In the genomic region with DNA sequence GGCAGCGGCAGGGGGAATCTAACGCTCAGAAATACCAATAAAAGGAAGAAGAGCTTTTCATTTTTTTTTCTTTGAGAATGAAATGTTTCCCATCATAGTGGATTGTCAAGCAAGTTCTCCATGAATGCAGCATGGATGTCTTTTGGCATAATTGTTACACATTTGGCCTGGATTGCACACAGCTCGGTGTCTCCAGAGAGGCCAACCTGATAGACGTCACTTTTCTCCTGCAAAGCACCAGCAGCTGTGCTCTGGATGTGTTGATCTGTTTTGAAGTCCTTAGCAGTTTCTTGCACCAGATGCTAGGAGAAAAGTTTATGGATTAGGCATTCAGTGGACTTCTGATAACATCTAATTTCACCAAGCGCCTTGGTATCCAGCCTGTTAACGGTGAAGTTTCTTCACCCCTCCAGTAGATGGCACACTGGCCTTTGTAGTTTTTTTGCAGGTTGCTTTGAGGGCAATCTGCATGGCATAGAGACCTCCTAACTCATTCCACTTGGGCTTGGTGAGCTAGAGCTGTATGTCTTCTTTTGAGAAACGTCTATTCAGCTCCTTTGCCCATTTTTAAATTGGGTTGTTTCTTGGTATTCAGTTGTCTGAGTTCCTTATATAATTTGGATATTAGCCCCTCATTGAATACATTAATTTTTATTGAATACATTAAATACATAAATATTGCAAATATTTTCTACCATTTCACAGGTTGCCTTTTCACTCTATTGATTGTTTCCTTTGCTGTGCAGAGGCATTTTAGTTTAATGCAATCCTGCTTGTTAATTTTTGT, we compare ENCODE assay signal across 8 cellular contexts. TPM values are rescaled to one million over a fixed set of nuclear protein-coding genes. Genes with fewer than 3 reads are reported as not detected.
DNase-seq lines count a peak whose midpoint lies in the region; ATAC-seq, FAIRE-seq and TF ChIP-seq lines count a peak whose summit lies in the region.

No MANE protein-coding gene starts in this region.

- no peak overlapping the region for H3K4me3 Mint-ChIP-seq in Caco-2 (ENCODE audit: unreplicated experiment)
- no peak overlapping the region for H3K4me3 Mint-ChIP-seq in CD4-positive, alpha-beta T cell

- peaks cover 27% of the 10 kb centered on the region for H3K4me1 ChIP-seq in Caco-2

- BruUV-seq in Caco-2 (replicated peaks; lab: Mats Ljungman, UMichigan), result no TSS peak

- no peaks in the 10 kb centered on the region for H3K27me3 ChIP-seq in Caco-2 (replicated peaks; ENCODE audit: control insufficient read depth, insufficient read depth, low read length)
- H3K27me3 ChIP-seq in CD4-positive, alpha-beta T cell (ENCODE audit: control insufficient read depth, insufficient read depth, low read length), result no peaks in the 10 kb centered on the region

- CTCF ChIA-PET in Caco-2 (lab: Charles Lee), result interaction anchor here (0.6 to 1.7 kb wide), 4 partner anchors 23 to 865 kb away, joined by 3 to 7 read pairs (median 5); no protein-coding TSS in a partner anchor
- CTCF ChIA-PET in CD4-positive, alpha-beta T cell (lab: Charles Lee), result no interaction called here

- H3K4me3 ChIP-seq in Caco-2 (ENCODE audit: low read depth, low read length), result no peak overlapping the region

- H3K27ac ChIP-seq in CD4-positive, alpha-beta T cell (ENCODE audit: low read depth, low read length), result no peak overlapping the region

- DNase-seq in Caco-2 (peak; percentile 54 to 70), NCI-H187 treated with DMSO at 0.1 percent for 48 hours (lab: John Stamatoyannopoulos, UW) (peak; percentile 3), SW480 (ENCODE audit: low spot score) (peak; percentile 62), iPS-NIHi11 (ENCODE audit: low spot score) (peak; percentile 66), urothelium cell line (ENCODE audit: low spot score) (peak; percentile 51)
- DNase-seq in CD4-positive, alpha-beta T cell, result no peak

- FAIRE-seq in urothelium cell line (lab: Jason Lieb, UNC), result no peak

- H3K4me1 Mint-ChIP-seq in Caco-2 (ENCODE audit: low read depth, unreplicated experiment), result peaks cover 30% of the 10 kb centered on the region
- no peaks in the 10 kb centered on the region for H3K4me1 Mint-ChIP-seq in CD4-positive, alpha-beta T cell (ENCODE audit: low read depth)

- H3K36me3 ChIP-seq in Caco-2 (ENCODE audit: control insufficient read depth, insufficient read depth, low read length), result no peaks in the 10 kb centered on the region

- H3K9me3 ChIP-seq in Caco-2, result peaks cover 27% of the 10 kb centered on the region
- H3K9me3 ChIP-seq in CD4-positive, alpha-beta T cell (ENCODE audit: control insufficient read depth, low read length), result no peaks in the 10 kb centered on the region

- peaks cover 28% of the 10 kb centered on the region for H3K9me3 Mint-ChIP-seq in Caco-2 (ENCODE audit: unreplicated experiment)
- H3K9me3 Mint-ChIP-seq in CD4-positive, alpha-beta T cell, result no peaks in the 10 kb centered on the region

- intact Hi-C loops in Caco-2 (cut with micrococcal nuclease; ENCODE audit: unreplicated experiment), result loop anchor here (1.0 to 5.0 kb wide), 9 partner anchors 69 to 866 kb away; no protein-coding TSS in a partner anchor
- intact Hi-C loops in CD4-positive, alpha-beta T cell (cut with DNase I, micrococcal nuclease), result no loop called here

- POLR2A ChIA-PET in Caco-2 (lab: Charles Lee), result no interaction called here
- POLR2A ChIA-PET in CD4-positive, alpha-beta T cell (lab: Charles Lee), result no interaction called here

- peak; percentile 73 for ATAC-seq in GM18873 (IDR thresholded peaks at IDR 0.05; ENCODE audit: low FRiP score, unreplicated experiment)
- peak; percentile 75 for ATAC-seq in HG03064 (IDR thresholded peaks at IDR 0.05; ENCODE audit: low read depth, unreplicated experiment)
- no peak for ATAC-seq in CD4-positive, alpha-beta T cell (ENCODE audit: poor library complexity)

- H3K36me3 Mint-ChIP-seq in Caco-2 (ENCODE audit: insufficient read depth, unreplicated experiment), result peaks cover 13% of the 10 kb centered on the region
- no peaks in the 10 kb centered on the region for H3K36me3 Mint-ChIP-seq in CD4-positive, alpha-beta T cell (ENCODE audit: low read depth)

- peak; percentile 71 to 88 for TF ChIP-seq CTCF in Caco-2 (IDR thresholded peaks at IDR 0.05; ENCODE audit: insufficient read depth in 1 of 2, low read depth in 1 of 2, low read length in 1 of 2, severe bottlenecking in 1 of 2, unreplicated experiment in 1 of 2)
- TF ChIP-seq CTCF in CD4-positive, alpha-beta T cell (IDR thresholded peaks at IDR 0.05), result no peak

- no peak overlapping the region for H3K27ac Mint-ChIP-seq in Caco-2 (ENCODE audit: unreplicated experiment)
- H3K27ac Mint-ChIP-seq in CD4-positive, alpha-beta T cell, result no peak overlapping the region

- no peaks in the 10 kb centered on the region for H3K27me3 Mint-ChIP-seq in Caco-2 (ENCODE audit: insufficient read depth, unreplicated experiment)
- H3K27me3 Mint-ChIP-seq in CD4-positive, alpha-beta T cell, result peaks cover 26% of the 10 kb centered on the region

RNA-seq across cellular contexts. Expression of gene PTH2R, which starts 59.7 kb away (rescaled TPM):
- 0.32 and 1.3 TPM in 2 replicates for total RNA-seq in Caco-2 (2022)
- not detected for total RNA-seq in CD4-positive, alpha-beta T cell

Comparison
In these comparisons a context has a peak if more than half of its experiments do, and no peak if none do; other contexts are left out.
1. DNase-seq: peak in Caco-2 (2 of 2), NCI-H187 treated with DMSO at 0.1 percent for 48 hours (single experiment), SW480 (single experiment), iPS-NIHi11 (single experiment) and urothelium cell line (single experiment); none in CD4-positive, alpha-beta T cell (0 of 10).